ENCODE assay signal across 25 cellular contexts in genomic region chr10:76442113-76442512, GRCh38.
"Had no signal": no experiment of that assay in that cellular context is flagged by ENCODE, and none has a peak within 500 bp of the region (broad histone marks: within the 10 kb centered on the region; RNA-seq: fewer than 3 reads in every experiment).

No MANE protein-coding gene starts in this region.

- ATAC-seq: gastrocnemius medialis, heart right ventricle, left cardiac atrium, left lung, left ventricle myocardium superior, lower lobe of right lung, mucosa of descending colon had no signal

- H3K4me1 ChIP-seq: left lung had no signal

- H3K9me3 ChIP-seq: esophagus muscularis mucosa, gastrocnemius medialis, heart right ventricle, left lung, lower lobe of right lung, mucosa of descending colon had no signal

- H3K27me3 ChIP-seq: dorsolateral prefrontal cortex, esophagus muscularis mucosa, gastrocnemius medialis, heart right ventricle, left lung had no signal

- H3K36me3 Mint-ChIP-seq: mesothelial cell of epicardium, naive B cell had no signal

- H3K4me1 Mint-ChIP-seq: naive B cell had no signal

- H3K27ac ChIP-seq: coronary artery, dorsolateral prefrontal cortex, esophagus muscularis mucosa, gastrocnemius medialis, heart right ventricle, left lung, lower lobe of right lung had no signal

- H3K27me3 Mint-ChIP-seq: naive B cell had no signal

- H3K4me3 Mint-ChIP-seq: mesothelial cell of epicardium, naive B cell had no signal

- H3K36me3 ChIP-seq: esophagus muscularis mucosa, gastrocnemius medialis, heart right ventricle, left lung, lower lobe of right lung had no signal

- H3K27ac Mint-ChIP-seq: mesothelial cell of epicardium, naive B cell had no signal

- FAIRE-seq: colon, endothelial cell of umbilical vein, islet of Langerhans, keratinocyte had no signal

- H3K4me3 ChIP-seq: coronary artery, dorsolateral prefrontal cortex, esophagus muscularis mucosa, gastrocnemius medialis, heart right ventricle, left lung, lower lobe of right lung, mucosa of descending colon had no signal

- DNase-seq: dermis blood vessel endothelial cell; dorsolateral prefrontal cortex; effector CD4-positive, alpha-beta T cell; effector memory CD4-positive, alpha-beta T cell; foreskin fibroblast; foreskin melanocyte; gastrocnemius medialis; glutamatergic neuron; head of caudate nucleus; heart right ventricle; hippocampal formation; left cardiac atrium; left lung; left ventricle myocardium superior; lower lobe of right lung; mesenchymal stem cell; mucosa of descending colon; naive B cell had no signal
